1 cellular context compared by ENCODE assay signal in genomic region chr5:180494060-180494509, GRCh38.
TF ChIP-seq lines count a peak whose summit lies in the region.

Gene CNOT6 (plus strand): TSS chr5:180494379. CDS start chr5:180529277, 34,898 bp downstream.

TF ChIP-seq in K562, 482 proteins besides CTCF, POLR2A, EP300 and RAD21 (continued from another document and continues in another):
- TF ChIP-seq PATZ1 (CRISPR knock-in tag; IDR thresholded peaks at IDR 0.05; ENCODE audit: borderline replicate concordance): no peak
- TF ChIP-seq PTRF (tag; IDR thresholded peaks at IDR 0.05): no peak
- TF ChIP-seq NFXL1 (CRISPR knock-in tag; IDR thresholded peaks at IDR 0.05): no peak
- TF ChIP-seq, protein P1, sequence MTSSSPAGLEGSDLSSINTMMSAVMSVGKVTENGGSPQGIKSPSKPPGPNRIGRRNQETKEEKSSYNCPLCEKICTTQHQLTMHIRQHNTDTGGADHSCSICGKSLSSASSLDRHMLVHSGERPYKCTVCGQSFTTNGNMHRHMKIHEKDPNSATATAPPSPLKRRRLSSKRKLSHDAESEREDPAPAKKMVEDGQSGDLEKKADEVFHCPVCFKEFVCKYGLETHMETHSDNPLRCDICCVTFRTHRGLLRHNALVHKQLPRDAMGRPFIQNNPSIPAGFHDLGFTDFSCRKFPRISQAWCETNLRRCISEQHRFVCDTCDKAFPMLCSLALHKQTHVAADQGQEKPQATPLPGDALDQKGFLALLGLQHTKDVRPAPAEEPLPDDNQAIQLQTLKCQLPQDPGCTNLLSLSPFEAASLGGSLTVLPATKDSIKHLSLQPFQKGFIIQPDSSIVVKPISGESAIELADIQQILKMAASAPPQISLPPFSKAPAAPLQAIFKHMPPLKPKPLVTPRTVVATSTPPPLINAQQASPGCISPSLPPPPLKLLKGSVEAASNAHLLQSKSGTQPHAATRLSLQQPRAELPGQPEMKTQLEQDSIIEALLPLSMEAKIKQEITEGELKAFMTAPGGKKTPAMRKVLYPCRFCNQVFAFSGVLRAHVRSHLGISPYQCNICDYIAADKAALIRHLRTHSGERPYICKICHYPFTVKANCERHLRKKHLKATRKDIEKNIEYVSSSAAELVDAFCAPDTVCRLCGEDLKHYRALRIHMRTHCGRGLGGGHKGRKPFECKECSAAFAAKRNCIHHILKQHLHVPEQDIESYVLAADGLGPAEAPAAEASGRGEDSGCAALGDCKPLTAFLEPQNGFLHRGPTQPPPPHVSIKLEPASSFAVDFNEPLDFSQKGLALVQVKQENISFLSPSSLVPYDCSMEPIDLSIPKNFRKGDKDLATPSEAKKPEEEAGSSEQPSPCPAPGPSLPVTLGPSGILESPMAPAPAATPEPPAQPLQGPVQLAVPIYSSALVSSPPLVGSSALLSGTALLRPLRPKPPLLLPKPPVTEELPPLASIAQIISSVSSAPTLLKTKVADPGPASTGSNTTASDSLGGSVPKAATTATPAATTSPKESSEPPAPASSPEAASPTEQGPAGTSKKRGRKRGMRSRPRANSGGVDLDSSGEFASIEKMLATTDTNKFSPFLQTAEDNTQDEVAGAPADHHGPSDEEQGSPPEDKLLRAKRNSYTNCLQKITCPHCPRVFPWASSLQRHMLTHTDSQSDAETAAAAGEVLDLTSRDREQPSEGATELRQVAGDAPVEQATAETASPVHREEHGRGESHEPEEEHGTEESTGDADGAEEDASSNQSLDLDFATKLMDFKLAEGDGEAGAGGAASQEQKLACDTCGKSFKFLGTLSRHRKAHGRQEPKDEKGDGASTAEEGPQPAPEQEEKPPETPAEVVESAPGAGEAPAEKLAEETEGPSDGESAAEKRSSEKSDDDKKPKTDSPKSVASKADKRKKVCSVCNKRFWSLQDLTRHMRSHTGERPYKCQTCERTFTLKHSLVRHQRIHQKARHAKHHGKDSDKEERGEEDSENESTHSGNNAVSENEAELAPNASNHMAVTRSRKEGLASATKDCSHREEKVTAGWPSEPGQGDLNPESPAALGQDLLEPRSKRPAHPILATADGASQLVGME (CRISPR knock-in tag; IDR thresholded peaks at IDR 0.05): peak; percentile 87
- TF ChIP-seq E2F6 (IDR thresholded peaks at IDR 0.05; ENCODE audit: borderline replicate concordance in 1 of 2, extremely low read depth in 1 of 2, insufficient read depth in 1 of 2, insufficient read length in 1 of 2, low read depth in 1 of 2, low read length in 1 of 2, poor library complexity in 1 of 2, severe bottlenecking in 1 of 2): peak; percentile 60 to 72
- TF ChIP-seq, protein P2, sequence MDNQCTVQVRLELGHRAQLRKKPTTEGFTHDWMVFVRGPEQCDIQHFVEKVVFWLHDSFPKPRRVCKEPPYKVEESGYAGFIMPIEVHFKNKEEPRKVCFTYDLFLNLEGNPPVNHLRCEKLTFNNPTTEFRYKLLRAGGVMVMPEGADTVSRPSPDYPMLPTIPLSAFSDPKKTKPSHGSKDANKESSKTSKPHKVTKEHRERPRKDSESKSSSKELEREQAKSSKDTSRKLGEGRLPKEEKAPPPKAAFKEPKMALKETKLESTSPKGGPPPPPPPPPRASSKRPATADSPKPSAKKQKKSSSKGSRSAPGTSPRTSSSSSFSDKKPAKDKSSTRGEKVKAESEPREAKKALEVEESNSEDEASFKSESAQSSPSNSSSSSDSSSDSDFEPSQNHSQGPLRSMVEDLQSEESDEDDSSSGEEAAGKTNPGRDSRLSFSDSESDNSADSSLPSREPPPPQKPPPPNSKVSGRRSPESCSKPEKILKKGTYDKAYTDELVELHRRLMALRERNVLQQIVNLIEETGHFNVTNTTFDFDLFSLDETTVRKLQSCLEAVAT (IDR thresholded peaks at IDR 0.05): peak; percentile 81 to 88
- TF ChIP-seq BMI1 (IDR thresholded peaks at IDR 0.05; ENCODE audit: low read length): no peak
- TF ChIP-seq CXXC5 (CRISPR knock-in tag; IDR thresholded peaks at IDR 0.05): peak; percentile 100
- peak in 1 of 2 experiments; percentile 99; a peak in 2 of 4 replicates for TF ChIP-seq FOXK2 (conservative IDR thresholded peaks at IDR 0.05 in 1 of 2, IDR thresholded peaks at IDR 0.05 in 1 of 2; ENCODE audit: low read depth in 2 of 2)
- no peak for TF ChIP-seq FOXK1 (CRISPR knock-in tag; IDR thresholded peaks at IDR 0.05; ENCODE audit: borderline replicate concordance)
- peak; percentile 69 to 78; a peak in 3 of 4 replicates for TF ChIP-seq KDM1A (IDR thresholded peaks at IDR 0.05)
- TF ChIP-seq TBP (optimal IDR thresholded peaks at IDR 0.05; ENCODE audit: low read depth, low read length): peak; percentile 67
- TF ChIP-seq, protein P3, sequence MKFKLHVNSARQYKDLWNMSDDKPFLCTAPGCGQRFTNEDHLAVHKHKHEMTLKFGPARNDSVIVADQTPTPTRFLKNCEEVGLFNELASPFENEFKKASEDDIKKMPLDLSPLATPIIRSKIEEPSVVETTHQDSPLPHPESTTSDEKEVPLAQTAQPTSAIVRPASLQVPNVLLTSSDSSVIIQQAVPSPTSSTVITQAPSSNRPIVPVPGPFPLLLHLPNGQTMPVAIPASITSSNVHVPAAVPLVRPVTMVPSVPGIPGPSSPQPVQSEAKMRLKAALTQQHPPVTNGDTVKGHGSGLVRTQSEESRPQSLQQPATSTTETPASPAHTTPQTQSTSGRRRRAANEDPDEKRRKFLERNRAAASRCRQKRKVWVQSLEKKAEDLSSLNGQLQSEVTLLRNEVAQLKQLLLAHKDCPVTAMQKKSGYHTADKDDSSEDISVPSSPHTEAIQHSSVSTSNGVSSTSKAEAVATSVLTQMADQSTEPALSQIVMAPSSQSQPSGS (CRISPR knock-in tag; IDR thresholded peaks at IDR 0.05): no peak
- 0 out of 2 replicates have a peak, but pooled peaks have one; percentile 55 for TF ChIP-seq KLF6 (CRISPR knock-in tag; IDR thresholded peaks at IDR 0.05; ENCODE audit: borderline replicate concordance)
- 0 out of 2 replicates have a peak, but pooled peaks have one; percentile 46 for TF ChIP-seq ZC3H8 (IDR thresholded peaks at IDR 0.05)
- TF ChIP-seq MTA3 (IDR thresholded peaks at IDR 0.05; ENCODE audit: borderline replicate concordance): peak; percentile 14; the same call in 1 of the 2 replicates
- TF ChIP-seq, protein P4, sequence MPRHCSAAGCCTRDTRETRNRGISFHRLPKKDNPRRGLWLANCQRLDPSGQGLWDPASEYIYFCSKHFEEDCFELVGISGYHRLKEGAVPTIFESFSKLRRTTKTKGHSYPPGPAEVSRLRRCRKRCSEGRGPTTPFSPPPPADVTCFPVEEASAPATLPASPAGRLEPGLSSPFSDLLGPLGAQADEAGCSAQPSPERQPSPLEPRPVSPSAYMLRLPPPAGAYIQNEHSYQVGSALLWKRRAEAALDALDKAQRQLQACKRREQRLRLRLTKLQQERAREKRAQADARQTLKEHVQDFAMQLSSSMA (CRISPR knock-in tag; IDR thresholded peaks at IDR 0.05): no peak
- peak; percentile 99 for TF ChIP-seq JUND (IDR thresholded peaks at IDR 0.05; ENCODE audit: borderline replicate concordance, low read depth, low read length)
- TF ChIP-seq JUND (tag; IDR thresholded peaks at IDR 0.05; ENCODE audit: borderline replicate concordance, low read depth, low read length): no peak
- peak; percentile 92 for TF ChIP-seq CTBP1 (IDR thresholded peaks at IDR 0.05; ENCODE audit: borderline replicate concordance)
- TF ChIP-seq NFATC3 (IDR thresholded peaks at IDR 0.05): peak; percentile 69; the same call in 1 of the 2 replicates
- TF ChIP-seq CGGBP1 (CRISPR knock-in tag; IDR thresholded peaks at IDR 0.05): no peak
- TF ChIP-seq PRDM10 (IDR thresholded peaks at IDR 0.05; ENCODE audit: partially characterized antibody): peak; percentile 99
- peak; percentile 58 for TF ChIP-seq HNRNPK (IDR thresholded peaks at IDR 0.05; ENCODE audit: low read depth, low read length, poor library complexity, severe bottlenecking)
- TF ChIP-seq ZC3H11A (IDR thresholded peaks at IDR 0.05; ENCODE audit: low read depth, low read length): no peak
- TF ChIP-seq, protein P5, sequence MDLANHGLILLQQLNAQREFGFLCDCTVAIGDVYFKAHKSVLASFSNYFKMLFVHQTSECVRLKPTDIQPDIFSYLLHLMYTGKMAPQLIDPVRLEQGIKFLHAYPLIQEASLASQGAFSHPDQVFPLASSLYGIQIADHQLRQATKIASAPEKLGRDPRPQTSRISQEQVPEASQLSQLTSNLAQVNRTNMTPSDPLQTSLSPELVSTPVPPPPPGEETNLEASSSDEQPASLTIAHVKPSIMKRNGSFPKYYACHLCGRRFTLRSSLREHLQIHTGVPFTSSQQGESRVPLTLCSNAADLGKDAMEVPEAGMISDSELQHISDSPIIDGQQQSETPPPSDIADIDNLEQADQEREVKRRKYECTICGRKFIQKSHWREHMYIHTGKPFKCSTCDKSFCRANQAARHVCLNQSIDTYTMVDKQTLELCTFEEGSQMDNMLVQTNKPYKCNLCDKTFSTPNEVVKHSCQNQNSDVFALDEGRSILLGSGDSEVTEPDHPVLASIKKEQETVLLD (IDR thresholded peaks at IDR 0.05): peak; percentile 64
- peak; percentile 76 for TF ChIP-seq GMEB1 (CRISPR knock-in tag; IDR thresholded peaks at IDR 0.05)
- TF ChIP-seq ZBTB8A (IDR thresholded peaks at IDR 0.05; ENCODE audit: partially characterized antibody): no peak
- no peak for TF ChIP-seq NR2C2 (CRISPR knock-in tag; IDR thresholded peaks at IDR 0.05)
- 0 out of 2 replicates have a peak, but pooled peaks have one; percentile 26 for TF ChIP-seq NR2C2 (tag; IDR thresholded peaks at IDR 0.05)
- TF ChIP-seq, protein P6, sequence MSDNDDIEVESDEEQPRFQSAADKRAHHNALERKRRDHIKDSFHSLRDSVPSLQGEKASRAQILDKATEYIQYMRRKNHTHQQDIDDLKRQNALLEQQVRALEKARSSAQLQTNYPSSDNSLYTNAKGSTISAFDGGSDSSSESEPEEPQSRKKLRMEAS (CRISPR knock-in tag; IDR thresholded peaks at IDR 0.05): peak; percentile 80
- TF ChIP-seq ZSCAN32 (CRISPR knock-in tag; IDR thresholded peaks at IDR 0.05): no peak
- TF ChIP-seq NONO (IDR thresholded peaks at IDR 0.05; ENCODE audit: low read depth in 2 of 2, low read length in 1 of 2): peak; percentile 9 to 99; a peak in 2 of 4 replicates
- TF ChIP-seq, protein P7, sequence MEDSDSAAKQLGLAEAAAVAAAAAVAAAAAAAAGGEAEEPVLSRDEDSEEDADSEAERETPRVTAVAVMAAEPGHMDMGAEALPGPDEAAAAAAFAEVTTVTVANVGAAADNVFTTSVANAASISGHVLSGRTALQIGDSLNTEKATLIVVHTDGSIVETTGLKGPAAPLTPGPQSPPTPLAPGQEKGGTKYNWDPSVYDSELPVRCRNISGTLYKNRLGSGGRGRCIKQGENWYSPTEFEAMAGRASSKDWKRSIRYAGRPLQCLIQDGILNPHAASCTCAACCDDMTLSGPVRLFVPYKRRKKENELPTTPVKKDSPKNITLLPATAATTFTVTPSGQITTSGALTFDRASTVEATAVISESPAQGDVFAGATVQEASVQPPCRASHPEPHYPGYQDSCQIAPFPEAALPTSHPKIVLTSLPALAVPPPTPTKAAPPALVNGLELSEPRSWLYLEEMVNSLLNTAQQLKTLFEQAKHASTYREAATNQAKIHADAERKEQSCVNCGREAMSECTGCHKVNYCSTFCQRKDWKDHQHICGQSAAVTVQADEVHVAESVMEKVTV (CRISPR knock-in tag; IDR thresholded peaks at IDR 0.05): no peak
